In the genomic region with DNA sequence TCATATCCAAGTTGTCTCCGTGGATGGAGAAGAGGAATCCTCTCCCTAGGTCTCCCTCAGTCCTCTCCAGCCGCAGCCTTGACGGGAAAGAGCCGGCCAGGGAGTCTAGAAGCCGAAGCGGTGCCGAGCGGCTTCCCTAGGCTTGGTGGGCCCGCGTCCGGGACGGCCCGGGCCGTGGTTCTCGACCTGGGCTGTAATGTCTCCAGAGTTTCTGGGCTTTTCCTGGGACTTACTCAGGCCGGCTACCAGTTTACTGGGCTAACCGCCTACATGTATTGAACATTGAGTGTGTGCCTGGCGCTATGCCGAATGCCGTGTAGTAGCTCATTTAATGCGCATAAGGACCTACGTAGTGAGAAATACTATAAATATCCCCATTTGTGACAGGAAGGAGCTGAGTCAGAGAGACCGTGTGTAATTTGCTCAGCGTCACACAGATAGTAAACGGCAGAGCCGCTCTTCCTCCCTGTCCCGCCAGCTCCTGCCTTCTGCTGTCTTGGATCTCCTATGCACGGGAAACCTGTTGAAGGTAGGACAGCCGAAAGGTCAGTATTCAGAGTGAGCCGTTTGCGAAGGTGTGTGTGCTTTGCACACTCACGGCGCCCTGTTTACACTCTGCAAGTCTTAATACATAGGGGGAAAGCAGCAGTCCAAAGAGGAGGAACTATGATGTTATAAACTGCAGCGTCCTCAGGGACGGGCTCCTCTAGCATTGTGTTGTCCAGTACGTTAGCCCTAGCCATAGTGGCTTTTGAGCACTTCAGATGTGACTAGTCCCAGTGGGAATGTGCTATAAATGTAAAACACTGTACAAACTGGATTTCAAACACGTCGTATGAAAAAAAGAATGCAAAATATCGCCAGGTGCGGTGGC, we compare ENCODE assay signal across 8 cellular contexts. TPM values are rescaled to one million over a fixed set of nuclear protein-coding genes. Genes with fewer than 3 reads are reported as not detected.
DNase-seq lines count a peak whose midpoint lies in the region; ATAC-seq, FAIRE-seq and TF ChIP-seq lines count a peak whose summit lies in the region.

No MANE protein-coding gene starts in this region.

- peak; percentile 85 for DNase-seq in DMS53 treated with DMSO at 0.1 percent for 48 hours (lab: John Stamatoyannopoulos, UW; ENCODE audit: unreplicated experiment)
- DNase-seq in HuH-7 (ENCODE audit: low spot score), result peak; percentile 56
- DNase-seq in RCC 7860 (ENCODE audit: low spot score), result peak; percentile 90
- peak; percentile 72 for DNase-seq in activated naive CD4-positive, alpha-beta T cell treated with Interleukin-2 at 50 U/mL for 16 hours
- peak; percentile 47 to 74 for DNase-seq in frontal cortex (ENCODE audit: low spot score in 2 of 2)
- peak; percentile 85 for DNase-seq in omental fat pad (ENCODE audit: low spot score)
- DNase-seq in thoracic aorta (ENCODE audit: low spot score), result peak; percentile 76

- TF ChIP-seq CTCF in omental fat pad (IDR thresholded peaks at IDR 0.05) (no peak), thoracic aorta (IDR thresholded peaks at IDR 0.05) (no peak)

- FAIRE-seq in RCC 7860 (lab: Jason Lieb, UNC) (no peak), frontal cortex (lab: Jason Lieb, UNC) (no peak)

- H3K36me3 ChIP-seq in thoracic aorta, result no peaks in the 10 kb centered on the region

- H3K27ac ChIP-seq in thoracic aorta, result peak overlapping the region; percentile 95 to 98

- no peaks in the 10 kb centered on the region for H3K9me3 ChIP-seq in thoracic aorta

- peak overlapping the region; percentile 88 for H3K4me3 ChIP-seq in thoracic aorta

- H3K27me3 ChIP-seq in thoracic aorta (replicated peaks; ENCODE audit: insufficient read depth), result no peaks in the 10 kb centered on the region

- ATAC-seq in GM21529 (IDR thresholded peaks at IDR 0.05; ENCODE audit: unreplicated experiment), result peak; percentile 52
- peak; percentile 77 for ATAC-seq in omental fat pad (ENCODE audit: low FRiP score)
- peak; percentile 80 for ATAC-seq in thoracic aorta (ENCODE audit: insufficient number of reproducible peaks, low FRiP score, low read depth)

- H3K4me1 ChIP-seq in thoracic aorta (ENCODE audit: control insufficient read depth in 1 of 2, low read depth in 2 of 2), result peaks cover 5 to 16% of the 10 kb centered on the region in 2 donors

RNA-seq across cellular contexts. Expression of gene SPAG5, which starts 0.7 kb away (rescaled TPM):
- 3.7 TPM for total RNA-seq in frontal cortex
- total RNA-seq in omental fat pad, result 10 to 100 TPM in 1 of 4 donors, 1 to 10 TPM in 2, under 1 TPM in 1; 0.50 to 12.0 (median 4.5) TPM
- total RNA-seq in thoracic aorta, result 1 to 10 TPM; 1.6 to 5.9 TPM

RNA-seq across cellular contexts. Expression of gene RSKR, which starts 14.4 kb away (rescaled TPM):
- total RNA-seq in frontal cortex (11.8 TPM), omental fat pad (10 to 100 TPM in 1 of 4 donors, 1 to 10 TPM in 3; 3.6 to 10.6 (median 8.0) TPM), thoracic aorta (10 to 100 TPM in 1 of 2 donors, 1 to 10 TPM in 1; 8.0 to 11.8 TPM)

RNA-seq across cellular contexts. Expression of gene ALDOC, which starts 22.9 kb away (rescaled TPM):
- total RNA-seq in frontal cortex, result 56.7 TPM
- 10 to 100 TPM; 17.3 to 83.0 (median 33.6) TPM for total RNA-seq in omental fat pad
- total RNA-seq in thoracic aorta, result 10 to 100 TPM; 43.3 to 43.7 TPM

RNA-seq across cellular contexts. Expression of gene PIGS, which starts 28.2 kb away (rescaled TPM):
- total RNA-seq in frontal cortex (16.3 TPM), omental fat pad (10 to 100 TPM; 33.1 to 55.5 (median 45.2) TPM), thoracic aorta (10 to 100 TPM; 39.1 to 63.1 TPM)

RNA-seq across cellular contexts. Expression of gene BLTP2, which starts 45.4 kb away (rescaled TPM):
- total RNA-seq in frontal cortex (81.9 TPM), omental fat pad (100 to 1,000 TPM; 113 to 141 (median 121) TPM), thoracic aorta (100 to 1,000 TPM; 125 to 139 TPM)

Comparison
In these comparisons a context has a peak if more than half of its experiments do, and no peak if none do; other contexts are left out.
1. Peak in every context shown above with its lines: DNase-seq, ATAC-seq, H3K4me3 ChIP-seq and H3K27ac ChIP-seq.